In genomic region chr14:84282618-84283017, GRCh38 we compare ENCODE assay signal across 25 cellular contexts.
"Had no signal": no experiment of that assay in that cellular context is flagged by ENCODE, and none has a peak within 500 bp of the region (broad histone marks: within the 10 kb centered on the region; RNA-seq: fewer than 3 reads in every experiment).

No MANE protein-coding gene starts in this region.

- DNase-seq: immature natural killer cell; kidney; left colon; left lung; lower lobe of right lung; mammary epithelial cell; mesenchymal stem cell; naive thymus-derived CD8-positive, alpha-beta T cell; nucleus accumbens; pancreas; posterior cingulate gyrus; retina; right cardiac atrium; stimulated activated CD4-positive, alpha-beta T cell treated with anti-CD3 and anti-CD28 coated beads, Interleukin-12 subunit alpha, Interleukin-12 subunit beta, amount 100 ng/mL, for 4 hours; stimulated activated CD4-positive, alpha-beta T cell treated with anti-CD3 and anti-CD28 coated beads, Interleukin-15, amount 100 ng/mL, for 24 hours; stimulated activated CD4-positive, alpha-beta T cell treated with anti-CD3 and anti-CD28 coated beads, Interleukin-2, amount 100 ng/mL, for 24 hours; stimulated activated CD4-positive, alpha-beta T cell treated with anti-CD3 and anti-CD28 coated beads, Interleukin-4, amount 100 ng/mL, for 1 hour; stimulated activated naive B cell treated with anti-CD40 and anti-IgM and Interleukin-4, amounts not matched to agents 10 μg/mL and 1 μg/mL and 100 μg/mL, for 72 hours; stimulated activated naive CD8-positive, alpha-beta T cell treated with anti-CD3 and anti-CD28 coated beads, Interleukin-15, Interleukin-2, amounts not matched to agents 100 U/mL and 50 U/mL, for 24 hours; stomach; testis; thyroid gland; transverse colon; upper lobe of left lung had no signal

- ATAC-seq: left colon; left lung; lower lobe of right lung; naive thymus-derived CD8-positive, alpha-beta T cell; pancreas; right cardiac atrium; sciatic nerve; stimulated activated naive B cell treated with anti-CD40 and anti-IgM and Interleukin-4, amounts not matched to agents 10 μg/mL and 1 μg/mL and 100 μg/mL, for 72 hours; stimulated activated naive CD8-positive, alpha-beta T cell treated with anti-CD3 and anti-CD28 coated beads, Interleukin-15, Interleukin-2, amounts not matched to agents 100 U/mL and 50 U/mL, for 24 hours had no signal
